1 cellular context compared by ENCODE assay signal in the genomic region with DNA sequence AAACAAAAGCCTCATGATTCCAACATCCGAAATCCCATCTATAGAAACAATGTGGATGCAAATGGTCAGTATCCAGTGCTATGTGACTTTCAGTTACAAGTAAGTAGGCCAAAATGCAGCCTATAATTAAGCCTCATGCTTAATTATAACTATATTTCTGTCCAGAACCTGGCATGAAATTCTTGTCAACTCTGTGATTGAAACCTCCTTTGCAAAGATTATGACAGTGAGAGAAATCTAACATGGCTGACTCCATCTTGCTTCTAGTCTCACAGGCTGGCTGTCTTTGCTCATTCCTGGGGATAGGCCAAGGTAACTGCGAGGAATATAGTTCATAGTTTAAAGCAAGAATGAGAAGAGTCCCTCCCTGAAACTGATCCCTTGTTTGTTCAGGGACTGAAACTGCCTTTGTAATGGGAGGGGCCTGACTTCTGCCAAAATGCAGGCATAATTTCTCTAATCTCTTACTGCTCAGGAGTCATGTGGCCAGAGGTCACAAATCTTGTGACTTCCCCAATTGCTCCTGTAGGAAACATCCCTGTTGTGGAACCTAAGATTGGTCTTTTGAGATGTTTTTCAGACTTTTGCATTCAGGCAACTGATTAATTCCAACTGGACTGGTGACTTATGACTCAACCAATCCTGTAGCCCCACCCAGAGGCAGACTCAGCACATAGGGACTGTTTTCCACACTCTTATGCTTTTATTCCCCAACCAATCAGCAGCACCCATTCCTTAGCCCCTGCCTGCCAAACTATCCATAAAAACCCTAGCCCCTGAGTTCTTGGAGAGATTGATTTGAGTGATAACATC.
TF ChIP-seq lines count a peak whose summit lies in the region.

No MANE protein-coding gene starts in this region.

TF ChIP-seq in GM23338, 12 proteins besides CTCF, POLR2A, EP300 and RAD21 (continued from another document):
- TF ChIP-seq, protein P1, sequence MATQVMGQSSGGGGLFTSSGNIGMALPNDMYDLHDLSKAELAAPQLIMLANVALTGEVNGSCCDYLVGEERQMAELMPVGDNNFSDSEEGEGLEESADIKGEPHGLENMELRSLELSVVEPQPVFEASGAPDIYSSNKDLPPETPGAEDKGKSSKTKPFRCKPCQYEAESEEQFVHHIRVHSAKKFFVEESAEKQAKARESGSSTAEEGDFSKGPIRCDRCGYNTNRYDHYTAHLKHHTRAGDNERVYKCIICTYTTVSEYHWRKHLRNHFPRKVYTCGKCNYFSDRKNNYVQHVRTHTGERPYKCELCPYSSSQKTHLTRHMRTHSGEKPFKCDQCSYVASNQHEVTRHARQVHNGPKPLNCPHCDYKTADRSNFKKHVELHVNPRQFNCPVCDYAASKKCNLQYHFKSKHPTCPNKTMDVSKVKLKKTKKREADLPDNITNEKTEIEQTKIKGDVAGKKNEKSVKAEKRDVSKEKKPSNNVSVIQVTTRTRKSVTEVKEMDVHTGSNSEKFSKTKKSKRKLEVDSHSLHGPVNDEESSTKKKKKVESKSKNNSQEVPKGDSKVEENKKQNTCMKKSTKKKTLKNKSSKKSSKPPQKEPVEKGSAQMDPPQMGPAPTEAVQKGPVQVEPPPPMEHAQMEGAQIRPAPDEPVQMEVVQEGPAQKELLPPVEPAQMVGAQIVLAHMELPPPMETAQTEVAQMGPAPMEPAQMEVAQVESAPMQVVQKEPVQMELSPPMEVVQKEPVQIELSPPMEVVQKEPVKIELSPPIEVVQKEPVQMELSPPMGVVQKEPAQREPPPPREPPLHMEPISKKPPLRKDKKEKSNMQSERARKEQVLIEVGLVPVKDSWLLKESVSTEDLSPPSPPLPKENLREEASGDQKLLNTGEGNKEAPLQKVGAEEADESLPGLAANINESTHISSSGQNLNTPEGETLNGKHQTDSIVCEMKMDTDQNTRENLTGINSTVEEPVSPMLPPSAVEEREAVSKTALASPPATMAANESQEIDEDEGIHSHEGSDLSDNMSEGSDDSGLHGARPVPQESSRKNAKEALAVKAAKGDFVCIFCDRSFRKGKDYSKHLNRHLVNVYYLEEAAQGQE (IDR thresholded peaks at IDR 0.05; ENCODE audit: unreplicated experiment): no peak
- TF ChIP-seq NANOG (IDR thresholded peaks at IDR 0.05; ENCODE audit: borderline replicate concordance): no peak
- TF ChIP-seq STAT1 (IDR thresholded peaks at IDR 0.05; ENCODE audit: unreplicated experiment): no peak
- TF ChIP-seq EZH2phosphoT487 (IDR thresholded peaks at IDR 0.05; ENCODE audit: unreplicated experiment): no peak
- TF ChIP-seq ZNF331 (CRISPR knock-in tag; IDR thresholded peaks at IDR 0.05; ENCODE audit: low read depth): no peak
